1 cellular context compared by ENCODE assay signal in genomic region chr6:158405933-158406332, GRCh38.
TF ChIP-seq lines count a peak whose summit lies in the region.

No MANE protein-coding gene starts in this region.

TF ChIP-seq in HEK293, 187 proteins besides CTCF, POLR2A, EP300 and RAD21 (continued from another document):
- TF ChIP-seq ZNF549 (tag by site-specific recombination; IDR thresholded peaks at IDR 0.05) = no peak
TF ChIP-seq in HEK293: peak in this region for 3.
